In the genomic region with DNA sequence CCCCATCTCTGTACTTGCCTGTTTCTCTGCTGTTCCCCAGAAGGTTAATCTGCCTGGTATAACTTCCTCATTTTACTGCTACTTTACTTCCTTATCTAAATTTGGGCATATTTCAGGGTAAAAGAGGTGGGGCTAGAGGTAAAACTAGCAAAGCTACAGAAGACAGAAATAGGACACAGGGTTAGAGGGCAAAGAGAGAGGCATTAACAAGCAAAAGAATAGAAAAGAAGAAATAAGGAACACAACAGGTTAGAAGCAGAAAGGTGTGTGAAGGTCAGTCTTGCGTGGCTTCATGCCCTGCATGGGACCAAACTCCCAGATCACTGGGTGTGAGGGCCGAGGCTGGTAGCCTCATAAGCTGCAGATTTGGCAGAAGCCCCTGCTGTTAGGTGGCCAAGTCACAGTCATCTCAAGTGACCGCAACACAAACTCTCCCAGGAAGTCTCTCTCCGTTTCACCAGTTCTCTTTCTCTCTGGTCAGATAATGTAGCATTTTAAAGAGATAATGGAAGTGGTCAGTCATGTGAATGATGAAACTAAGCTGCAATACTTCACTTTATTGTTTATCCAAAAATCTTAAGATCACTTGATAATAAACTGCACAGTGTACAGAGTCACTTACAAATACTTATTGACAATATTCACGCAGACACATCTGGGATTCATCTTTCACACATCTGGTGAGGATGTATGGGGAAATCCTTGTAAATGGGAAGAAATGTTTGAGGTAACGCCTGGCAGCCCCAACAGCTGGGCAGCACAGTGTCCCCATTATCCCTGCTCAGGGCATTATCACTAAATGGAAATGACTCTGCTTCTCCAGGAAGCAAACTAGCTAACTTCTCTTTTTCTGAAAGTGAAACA, we compare ENCODE assay signal across 9 cellular contexts. TPM values are rescaled to one million over a fixed set of nuclear protein-coding genes. Genes with fewer than 3 reads are reported as not detected.
A peak's percentile ranks its signal among the peaks of the same experiment; 100 is the strongest.
DNase-seq lines count a peak whose midpoint lies in the region; ATAC-seq and TF ChIP-seq lines count a peak whose summit lies in the region.
"Had no signal": no experiment of that assay in that cellular context is flagged by ENCODE, and none has a peak within 500 bp of the region (broad histone marks: within the 10 kb centered on the region; RNA-seq: fewer than 3 reads in every experiment).

No MANE protein-coding gene starts in this region.

- no peaks in the 10 kb centered on the region for H3K36me3 ChIP-seq in GM23248 (ENCODE audit: low read depth)

- H3K36me3 Mint-ChIP-seq in dendritic cell treated with granulocyte-macrophage colony-stimulating factor and Interleukin-4, amounts not matched to agents 40 ng/mL and 50 ng/mL, for 4 days (ENCODE audit: low read depth): peaks cover 1% of the 10 kb centered on the region
- H3K36me3 Mint-ChIP-seq in chondrocyte (ENCODE audit: low read depth): no peaks in the 10 kb centered on the region

- H3K79me2 ChIP-seq in GM23248 (ENCODE audit: insufficient read depth): no peaks in the 10 kb centered on the region

- H3K27me3 Mint-ChIP-seq in dendritic cell treated with granulocyte-macrophage colony-stimulating factor and Interleukin-4, amounts not matched to agents 40 ng/mL and 50 ng/mL, for 4 days: no peaks in the 10 kb centered on the region
- no peaks in the 10 kb centered on the region for H3K27me3 Mint-ChIP-seq in chondrocyte (ENCODE audit: low read depth)

- H3K9me2 ChIP-seq in GM23248 (ENCODE audit: insufficient read depth): no peaks in the 10 kb centered on the region

- intact Hi-C loops in dendritic cell treated with granulocyte-macrophage colony-stimulating factor and Interleukin-4, amounts not matched to agents 40 ng/mL and 50 ng/mL, for 4 days (cut with micrococcal nuclease): loop anchor here (10.0 kb wide), 1 partner anchor 111 kb away; the partner anchor contains the start of genes ARFIP1 and TIGD4

- H3K4me3 ChIP-seq in GM23248: no peak overlapping the region

- no peak overlapping the region for H3K27ac ChIP-seq in GM23248

- H3K27me3 ChIP-seq in GM23248 (replicated peaks; ENCODE audit: insufficient read depth): no peaks in the 10 kb centered on the region

- 79 to 82% methylated on average over 6 of the region's 6 CpGs for WGBS in GM23248 (ENCODE audit: low coverage in 1 of 2, low lambda C conversion rate in 2 of 2, missing lambda C conversion rate in 2 of 2), 2 experiments

- H3K4me1 ChIP-seq in GM23248 (ENCODE audit: insufficient read depth): no peaks in the 10 kb centered on the region

- H3K9ac ChIP-seq in GM23248: no peak overlapping the region

- H3K9me3 Mint-ChIP-seq in dendritic cell treated with granulocyte-macrophage colony-stimulating factor and Interleukin-4, amounts not matched to agents 40 ng/mL and 50 ng/mL, for 4 days: peaks cover 8% of the 10 kb centered on the region
- peaks cover 6% of the 10 kb centered on the region for H3K9me3 Mint-ChIP-seq in chondrocyte (ENCODE audit: low read depth)

- DNase-seq in GM04504 (ENCODE audit: low read depth) (peak; percentile 11), DMS114 treated with DMSO at 0.1 percent for 48 hours (lab: John Stamatoyannopoulos, UW; ENCODE audit: unreplicated experiment) (no peak), GM23248 (no peak), chondrocyte (ENCODE audit: low spot score) (no peak), GOT3 (lab: John Stamatoyannopoulos, UW) (no peak)
- DNase-seq: SW 1271 had no signal

- no peaks in the 10 kb centered on the region for H4K20me1 ChIP-seq in GM23248 (ENCODE audit: insufficient read depth)

- H3K4me3 Mint-ChIP-seq in dendritic cell treated with granulocyte-macrophage colony-stimulating factor and Interleukin-4, amounts not matched to agents 40 ng/mL and 50 ng/mL, for 4 days: peak overlapping the region; percentile 65
- no peak overlapping the region for H3K4me3 Mint-ChIP-seq in chondrocyte (ENCODE audit: unreplicated experiment)

- no peak for TF ChIP-seq CTCF in chondrocyte (IDR thresholded peaks at IDR 0.05)

- ATAC-seq in GM21381 (IDR thresholded peaks at IDR 0.05; ENCODE audit: unreplicated experiment) (peak; percentile 56), HG03565 (IDR thresholded peaks at IDR 0.05; ENCODE audit: unreplicated experiment) (peak; percentile 38)

- H3F3A ChIP-seq in GM23248 (ENCODE audit: insufficient read depth): no peaks in the 10 kb centered on the region

- H2AFZ ChIP-seq in GM23248: no peak overlapping the region

- H3K4me1 Mint-ChIP-seq in dendritic cell treated with granulocyte-macrophage colony-stimulating factor and Interleukin-4, amounts not matched to agents 40 ng/mL and 50 ng/mL, for 4 days (ENCODE audit: low read depth): peaks cover 46% of the 10 kb centered on the region
- no peaks in the 10 kb centered on the region for H3K4me1 Mint-ChIP-seq in chondrocyte (ENCODE audit: low read depth)

- peak overlapping the region; percentile 81 for H3K27ac Mint-ChIP-seq in dendritic cell treated with granulocyte-macrophage colony-stimulating factor and Interleukin-4, amounts not matched to agents 40 ng/mL and 50 ng/mL, for 4 days
- no peak overlapping the region for H3K27ac Mint-ChIP-seq in chondrocyte (ENCODE audit: unreplicated experiment)

- in situ Hi-C loops in GM23248 (cut with MboI): no loop called here

- H3K4me2 ChIP-seq in GM23248 (ENCODE audit: unreplicated experiment): no peak overlapping the region

- no peaks in the 10 kb centered on the region for H3K9me3 ChIP-seq in GM23248 (ENCODE audit: low read depth)

RNA-seq across cellular contexts. Expression of gene TMEM154, which starts 16.4 kb away (rescaled TPM):
- total RNA-seq in GM23248 (2014; rRNA removed; shearing (Covaris generic)): 11.9 and 17.2 TPM in 2 replicates
- polyA plus RNA-seq in GM23248 (2016; fragmentation: Nextera tagmentation; extraction: Ambion mirVana): 16.1 and 17.3 TPM in 2 replicates
- total RNA-seq in chondrocyte: 1.8 to 2.9 TPM (median 2.2 TPM) in 3 replicates
